ENCODE assay signal across 8 cellular contexts in the genomic region with DNA sequence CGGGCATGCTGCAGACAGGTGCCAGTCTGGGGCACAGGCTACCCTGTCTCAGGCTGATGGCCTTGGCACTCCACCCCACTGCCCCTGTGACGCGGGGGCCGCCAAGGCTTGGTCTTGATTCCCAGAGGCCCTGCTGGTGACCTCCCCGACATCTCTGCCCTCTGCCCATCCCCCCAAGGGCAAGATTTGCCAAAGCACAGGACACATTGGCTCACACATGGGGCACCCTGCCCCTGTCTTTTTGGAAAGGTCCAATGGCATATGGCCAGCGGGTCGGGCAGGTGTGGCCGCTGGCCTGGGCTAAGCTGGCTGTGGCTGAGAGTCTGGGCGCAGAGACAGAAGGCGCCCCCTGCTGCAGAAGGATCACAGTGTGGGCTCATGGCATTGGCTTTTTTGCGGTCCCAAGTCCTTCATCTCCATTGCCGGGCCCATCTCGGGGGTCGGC. TPM values are rescaled to one million over a fixed set of nuclear protein-coding genes. Genes with fewer than 3 reads are reported as not detected.
DNase-seq lines count a peak whose midpoint lies in the region; ATAC-seq and TF ChIP-seq lines count a peak whose summit lies in the region.
"Had no signal": no experiment of that assay in that cellular context is flagged by ENCODE, and none has a peak within 500 bp of the region (broad histone marks: within the 10 kb centered on the region; RNA-seq: fewer than 3 reads in every experiment).

No MANE protein-coding gene starts in this region.

- H3K36me3 Mint-ChIP-seq in natural killer cell treated with Interleukin-12 subunit alpha and Interleukin-12 subunit beta and Interleukin-15 and Interleukin-18, amount 100 ng/mL, for 72 hours: no peaks in the 10 kb centered on the region
- no peaks in the 10 kb centered on the region for H3K36me3 Mint-ChIP-seq in natural killer cell

- DNase-seq in natural killer cell treated with Interleukin-12 subunit alpha and Interleukin-12 subunit beta and Interleukin-15 and Interleukin-18, amount 100 ng/mL, for 72 hours (ENCODE audit: low spot score): peak; percentile 57
- no peak for DNase-seq in natural killer cell
- DNase-seq in epithelial cell of esophagus (ENCODE audit: low read depth): no peak
- DNase-seq in aorta: peak; percentile 45 to 60
- DNase-seq in NCI-H2171 (lab: John Stamatoyannopoulos, UW): no peak

- no peaks in the 10 kb centered on the region for H3K9me3 ChIP-seq in aorta (ENCODE audit: control insufficient read depth, low read length)
- H3K9me3 ChIP-seq: BLaER1 treated with 17β-estradiol and CSF1 and Interleukin-3, amounts not matched to agents 10 nM and 100 nM; tibial nerve had no signal

- no peaks in the 10 kb centered on the region for H3K9me3 Mint-ChIP-seq in natural killer cell treated with Interleukin-12 subunit alpha and Interleukin-12 subunit beta and Interleukin-15 and Interleukin-18, amount 100 ng/mL, for 72 hours
- no peaks in the 10 kb centered on the region for H3K9me3 Mint-ChIP-seq in natural killer cell

- H3K4me1 Mint-ChIP-seq in natural killer cell treated with Interleukin-12 subunit alpha and Interleukin-12 subunit beta and Interleukin-15 and Interleukin-18, amount 100 ng/mL, for 72 hours (ENCODE audit: low read depth in 2 of 2): peaks cover 14 to 18% of the 10 kb centered on the region in 2 donors
- H3K4me1 Mint-ChIP-seq in natural killer cell: peaks cover 15 to 16% of the 10 kb centered on the region in 2 donors

- intact Hi-C loops in natural killer cell (cut with micrococcal nuclease): loop anchor here (10.0 kb wide), 1 partner anchor 55 kb away; no protein-coding TSS in a partner anchor
- intact Hi-C loops in aorta (cut with DNase I): no loop called here

- no peaks in the 10 kb centered on the region for H3K27me3 Mint-ChIP-seq in natural killer cell treated with Interleukin-12 subunit alpha and Interleukin-12 subunit beta and Interleukin-15 and Interleukin-18, amount 100 ng/mL, for 72 hours
- no peaks in the 10 kb centered on the region for H3K27me3 Mint-ChIP-seq in natural killer cell (ENCODE audit: low read depth in 2 of 2)

- no peaks in the 10 kb centered on the region for H3K27me3 ChIP-seq in aorta (ENCODE audit: control insufficient read depth in 1 of 2, insufficient read depth in 2 of 2, low read length in 1 of 2)
- H3K27me3 ChIP-seq: BLaER1 treated with 17β-estradiol and CSF1 and Interleukin-3, amounts not matched to agents 10 nM and 100 nM; tibial nerve had no signal

- no peak overlapping the region for H3K4me3 Mint-ChIP-seq in natural killer cell treated with Interleukin-12 subunit alpha and Interleukin-12 subunit beta and Interleukin-15 and Interleukin-18, amount 100 ng/mL, for 72 hours
- no peak overlapping the region for H3K4me3 Mint-ChIP-seq in natural killer cell

- no peaks in the 10 kb centered on the region for H3K4me1 ChIP-seq in aorta (ENCODE audit: control insufficient read depth in 1 of 2, insufficient read depth in 2 of 2, low read length in 2 of 2)

- no peak overlapping the region for H3K27ac ChIP-seq in aorta (ENCODE audit: low read depth in 1 of 2, low read length in 2 of 2)
- H3K27ac ChIP-seq: BLaER1 treated with 17β-estradiol and CSF1 and Interleukin-3, amounts not matched to agents 10 nM and 100 nM; tibial nerve had no signal

- no peak for ATAC-seq in natural killer cell treated with Interleukin-12 subunit alpha and Interleukin-12 subunit beta and Interleukin-15 and Interleukin-18, amount 100 ng/mL, for 72 hours
- no peak for ATAC-seq in natural killer cell
- ATAC-seq in aorta (ENCODE audit: low FRiP score): no peak
- no peak for ATAC-seq in GM18858 (IDR thresholded peaks at IDR 0.05; ENCODE audit: unreplicated experiment)

- no peak overlapping the region for H3K27ac Mint-ChIP-seq in natural killer cell treated with Interleukin-12 subunit alpha and Interleukin-12 subunit beta and Interleukin-15 and Interleukin-18, amount 100 ng/mL, for 72 hours
- H3K27ac Mint-ChIP-seq in natural killer cell: no peak overlapping the region

- WGBS in aorta, 2 donors: 53 to 61% methylated on average over 14 of the region's 14 CpGs

- TF ChIP-seq CTCF in natural killer cell (IDR thresholded peaks at IDR 0.05): no peak
- peak; percentile 21 for TF ChIP-seq CTCF in epithelial cell of esophagus (IDR thresholded peaks at IDR 0.05; ENCODE audit: insufficient read depth, low read depth, low read length, missing control alignments)

- H3K36me3 ChIP-seq in aorta (ENCODE audit: control insufficient read depth in 1 of 2, insufficient read depth in 2 of 2, low read length in 1 of 2): no peaks in the 10 kb centered on the region

- H3K4me3 ChIP-seq in epithelial cell of esophagus (ENCODE audit: low read length) (no peak overlapping the region), aorta (ENCODE audit: low read length in 2 of 2) (no peak overlapping the region)
- H3K4me3 ChIP-seq: BLaER1 treated with 17β-estradiol and CSF1 and Interleukin-3, amounts not matched to agents 10 nM and 100 nM; tibial nerve had no signal

RNA-seq across cellular contexts. Expression of a gene that starts 4.6 kb away (rescaled TPM):
- total RNA-seq in natural killer cell treated with Interleukin-12 subunit alpha and Interleukin-12 subunit beta and Interleukin-15 and Interleukin-18, amount 100 ng/mL, for 72 hours: 10 to 100 TPM; 29.3 to 43.5 TPM
- total RNA-seq in natural killer cell (10 to 100 TPM; 44.9 to 54.1 (median 46.0) TPM), aorta (10 to 100 TPM; 45.0 to 77.7 TPM)
- polyA plus RNA-seq in aorta: 100 to 1,000 TPM in 1 of 2 donors, 10 to 100 TPM in 1; 20.4 to 220 TPM

RNA-seq across cellular contexts. Expression of a gene that starts 12.0 kb away (rescaled TPM):
- total RNA-seq in natural killer cell treated with Interleukin-12 subunit alpha and Interleukin-12 subunit beta and Interleukin-15 and Interleukin-18, amount 100 ng/mL, for 72 hours: 1 to 10 TPM; 4.9 to 6.1 TPM
- total RNA-seq in natural killer cell (100 to 1,000 TPM in 2 of 3 donors, 10 to 100 TPM in 1; 82.9 to 130 (median 126) TPM), aorta (10 to 100 TPM; 15.5 to 74.5 TPM)
- 100 to 1,000 TPM in 1 of 2 donors, 10 to 100 TPM in 1; 41.2 to 120 TPM for polyA plus RNA-seq in aorta

RNA-seq across cellular contexts. Expression of a gene that starts 20.0 kb away (rescaled TPM):
- total RNA-seq in natural killer cell treated with Interleukin-12 subunit alpha and Interleukin-12 subunit beta and Interleukin-15 and Interleukin-18, amount 100 ng/mL, for 72 hours: 1 to 10 TPM in 1 of 2 donors, under 1 TPM in 1; 0.81 to 2.4 TPM
- total RNA-seq in natural killer cell (1 to 10 TPM; 2.8 to 3.2 (median 3.0) TPM), aorta (1 to 10 TPM; 1.2 to 3.0 TPM)
- under 1 TPM; 0.38 to 0.50 TPM for polyA plus RNA-seq in aorta

RNA-seq across cellular contexts. Expression of a gene that starts 38.9 kb away (rescaled TPM):
- 10 to 100 TPM; 37.2 to 51.7 TPM for total RNA-seq in natural killer cell treated with Interleukin-12 subunit alpha and Interleukin-12 subunit beta and Interleukin-15 and Interleukin-18, amount 100 ng/mL, for 72 hours
- total RNA-seq in natural killer cell: 10 to 100 TPM; 49.6 to 65.9 (median 50.2) TPM
- total RNA-seq in aorta: 10 to 100 TPM; 25.2 to 27.0 TPM
- 10 to 100 TPM; 42.3 to 44.7 TPM for polyA plus RNA-seq in aorta

RNA-seq across cellular contexts. Expression of a gene that starts 45.3 kb away (rescaled TPM):
- total RNA-seq in natural killer cell treated with Interleukin-12 subunit alpha and Interleukin-12 subunit beta and Interleukin-15 and Interleukin-18, amount 100 ng/mL, for 72 hours: 100 to 1,000 TPM in 1 of 2 donors, 10 to 100 TPM in 1; 97.6 to 146 TPM
- total RNA-seq in natural killer cell (100 to 1,000 TPM in 1 of 3 donors, 10 to 100 TPM in 2; 87.5 to 107 (median 93.9) TPM), aorta (10 to 100 TPM; 67.7 to 71.5 TPM)
- 10 to 100 TPM; 65.0 to 92.8 TPM for polyA plus RNA-seq in aorta

Comparison
In these comparisons a context has a peak if more than half of its experiments do, and no peak if none do; other contexts are left out.
1. DNase-seq: peak in natural killer cell treated with Interleukin-12 subunit alpha and Interleukin-12 subunit beta and Interleukin-15 and Interleukin-18, amount 100 ng/mL, for 72 hours (single experiment) and aorta (2 of 2); none in natural killer cell (single experiment), epithelial cell of esophagus (single experiment) and NCI-H2171 (single experiment).